In genomic region chr2:220893411-220893810, GRCh38 we compare ENCODE assay signal across 1 cellular context.
TF ChIP-seq lines count a peak whose summit lies in the region.

No MANE protein-coding gene starts in this region.

TF ChIP-seq in GM12878, 131 proteins besides CTCF, POLR2A, EP300 and RAD21 (continued from another document):
- no peak for TF ChIP-seq RELB (IDR thresholded peaks at IDR 0.05; ENCODE audit: low read depth)
- no peak for TF ChIP-seq E4F1 (IDR thresholded peaks at IDR 0.05; ENCODE audit: borderline replicate concordance, partially characterized antibody)
- TF ChIP-seq BCLAF1 (IDR thresholded peaks at IDR 0.05): no peak
